Comparison of ENCODE assay signal across 10 cellular contexts in genomic region chr20:32355417-32355841, GRCh38. TPM values are rescaled to one million over a fixed set of nuclear protein-coding genes. Genes with fewer than 3 reads are reported as not detected.
DNase-seq lines count a peak whose midpoint lies in the region; ATAC-seq and TF ChIP-seq lines count a peak whose summit lies in the region.
"Had no signal": no experiment of that assay in that cellular context is flagged by ENCODE, and none has a peak within 500 bp of the region (broad histone marks: within the 10 kb centered on the region; RNA-seq: fewer than 3 reads in every experiment).

No MANE protein-coding gene starts in this region.

- TF ChIP-seq CTCF in HFFc6 (IDR thresholded peaks at IDR 0.05) (no peak), osteocyte (IDR thresholded peaks at IDR 0.05) (no peak)

- 0 out of 2 replicates have a peak, but pooled peaks cover 6% of the 10 kb centered on the region for H3K9me3 Mint-ChIP-seq in HFFc6
- no peaks in the 10 kb centered on the region for H3K9me3 Mint-ChIP-seq in activated CD4-positive, alpha-beta memory T cell treated with anti-CD3 and anti-CD28 coated beads for 36 hours
- no peaks in the 10 kb centered on the region for H3K9me3 Mint-ChIP-seq in osteocyte (ENCODE audit: unreplicated experiment)

- H3K4me3 Mint-ChIP-seq in HFFc6 (peak overlapping the region; percentile 57), osteocyte (ENCODE audit: unreplicated experiment) (no peak overlapping the region)
- H3K4me3 Mint-ChIP-seq in activated CD4-positive, alpha-beta memory T cell treated with anti-CD3 and anti-CD28 coated beads for 36 hours: peak overlapping the region; percentile 18

- H3K36me3 Mint-ChIP-seq in HFFc6 (ENCODE audit: low read depth) (peaks cover 26% of the 10 kb centered on the region), osteocyte (ENCODE audit: unreplicated experiment) (no peaks in the 10 kb centered on the region)
- H3K36me3 Mint-ChIP-seq in activated CD4-positive, alpha-beta memory T cell treated with anti-CD3 and anti-CD28 coated beads for 36 hours: peaks cover 19% of the 10 kb centered on the region

- DNase-seq in activated CD4-positive, alpha-beta T cell treated with anti-CD3 and anti-CD28 coated beads for 48 hours: peak; percentile 20
- no peak for DNase-seq in activated CD4-positive, alpha-beta T cell treated with anti-CD3 and anti-CD28 coated beads, Interleukin-2, amount 50 U/mL, for 4 hours
- DNase-seq in HFFc6 (no peak), osteocyte (ENCODE audit: extremely low spot score, unreplicated experiment) (no peak), NCI-H2081 treated with DMSO at 0.1 percent for 48 hours (lab: John Stamatoyannopoulos, UW) (no peak), HCEC 1CT (no peak)
- DNase-seq in activated CD4-positive, alpha-beta memory T cell treated with anti-CD3 and anti-CD28 coated beads for 36 hours: peak; percentile 62
- DNase-seq: GF-D8, posterior cingulate gyrus had no signal

- intact Hi-C loops in activated CD4-positive, alpha-beta memory T cell treated with anti-CD3 and anti-CD28 coated beads for 36 hours (cut with micrococcal nuclease): loop anchor here (1.0 to 5.0 kb wide), 10 partner anchors 11 to 612 kb away; no protein-coding TSS in a partner anchor

- H3K27ac Mint-ChIP-seq in HFFc6 (peak overlapping the region; percentile 83), osteocyte (ENCODE audit: unreplicated experiment) (peak overlapping the region; percentile 67)
- H3K27ac Mint-ChIP-seq in activated CD4-positive, alpha-beta memory T cell treated with anti-CD3 and anti-CD28 coated beads for 36 hours: peak overlapping the region; percentile 91

- H3K4me1 Mint-ChIP-seq in HFFc6 (ENCODE audit: low read depth) (peaks cover 54% of the 10 kb centered on the region), osteocyte (ENCODE audit: unreplicated experiment) (peaks cover 46% of the 10 kb centered on the region)
- H3K4me1 Mint-ChIP-seq in activated CD4-positive, alpha-beta memory T cell treated with anti-CD3 and anti-CD28 coated beads for 36 hours (ENCODE audit: low read depth): peaks cover 42% of the 10 kb centered on the region

- POLR2A ChIA-PET in activated CD4-positive, alpha-beta memory T cell treated with anti-CD3 and anti-CD28 coated beads for 36 hours (lab: Charles Lee): interaction anchor here (1.1 to 6.1 kb wide), 4 partner anchors 13 to 150 kb away, joined by 5 to 62 read pairs (median 23); no protein-coding TSS in a partner anchor

- ATAC-seq in GM19351 (IDR thresholded peaks at IDR 0.05; ENCODE audit: unreplicated experiment): no peak

- H3K27me3 Mint-ChIP-seq in HFFc6 (ENCODE audit: insufficient read depth) (no peaks in the 10 kb centered on the region; the same call in 1 of the 2 replicates), osteocyte (ENCODE audit: unreplicated experiment) (no peaks in the 10 kb centered on the region)
- H3K27me3 Mint-ChIP-seq in activated CD4-positive, alpha-beta memory T cell treated with anti-CD3 and anti-CD28 coated beads for 36 hours: no peaks in the 10 kb centered on the region

- CTCF ChIA-PET in activated CD4-positive, alpha-beta memory T cell treated with anti-CD3 and anti-CD28 coated beads for 36 hours (lab: Charles Lee): no interaction called here

RNA-seq across cellular contexts. Expression of gene ASXL1, which starts 2.7 kb away (rescaled TPM):
- total RNA-seq in HFFc6 (2021; fragmentation: NEBNext Ultra II Directional; extraction: Animal tissue kit (Norgen Biotek cat#: 25700)): 10 to 100 TPM; 49.0 to 62.4 (median 54.4) TPM
- 100 to 1,000 TPM; 141 to 147 TPM for total RNA-seq in activated CD4-positive, alpha-beta memory T cell treated with anti-CD3 and anti-CD28 coated beads for 36 hours
- total RNA-seq in osteocyte: 76.8 and 79.6 TPM in 2 replicates

Comparison
In these comparisons a context has a peak if more than half of its experiments do, and no peak if none do; other contexts are left out.
1. DNase-seq: peak in activated CD4-positive, alpha-beta T cell treated with anti-CD3 and anti-CD28 coated beads for 48 hours (single experiment) and activated CD4-positive, alpha-beta memory T cell treated with anti-CD3 and anti-CD28 coated beads for 36 hours (single experiment); none in activated CD4-positive, alpha-beta T cell treated with anti-CD3 and anti-CD28 coated beads, Interleukin-2, amount 50 U/mL, for 4 hours (0 of 2), HFFc6 (single experiment), osteocyte (single experiment), NCI-H2081 treated with DMSO at 0.1 percent for 48 hours (single experiment) and HCEC 1CT (single experiment).
2. Peak in every context shown above with its lines, with median percentiles within 50 percentile points of each other: H3K27ac Mint-ChIP-seq.